In the genomic region with DNA sequence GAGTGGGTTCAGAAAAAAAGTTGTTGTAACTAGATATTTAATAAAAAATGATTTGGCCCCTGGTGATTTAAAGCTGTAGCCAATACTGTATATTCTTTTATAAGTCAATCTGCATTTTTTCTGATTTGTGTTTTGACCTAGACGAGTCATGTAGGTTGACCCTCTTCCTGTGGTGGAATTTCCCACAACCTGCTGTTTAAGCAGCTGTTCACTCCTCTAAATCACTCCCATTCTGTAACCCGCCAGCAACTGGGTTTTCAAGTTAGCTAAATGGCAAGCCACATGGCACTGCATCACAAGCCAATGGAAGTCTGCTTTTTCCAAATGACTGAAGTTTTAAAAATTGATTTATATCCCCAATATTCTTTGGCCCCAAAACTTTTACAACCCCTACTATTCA, we compare ENCODE assay signal across 21 cellular contexts.
"Had no signal": no experiment of that assay in that cellular context is flagged by ENCODE, and none has a peak within 500 bp of the region (broad histone marks: within the 10 kb centered on the region; RNA-seq: fewer than 3 reads in every experiment).

No MANE protein-coding gene starts in this region.

- H3K4me3 Mint-ChIP-seq: activated CD8-positive, alpha-beta memory T cell treated with anti-CD3 and anti-CD28 coated beads, Interleukin-2, amount 10 ng/mL, durations not matched to agents 7 days and 5 days; activated T-cell treated with anti-CD3 and anti-CD28 coated beads, Interleukin-2, amount 50 U/mL, for 24 hours; immature natural killer cell; nephron; T-helper 2 cell treated with Interferon-gamma antibody and Interleukin-4, amounts not matched to agents 5 μg/mL and 100 μg/mL, for 36 hours; type B pancreatic cell had no signal

- H3K9me3 Mint-ChIP-seq: activated naive CD4-positive, alpha-beta T cell treated with anti-CD3 and anti-CD28 coated beads, Interleukin-2, amount 50 U/mL, for 72 hours; activated T-cell treated with anti-CD3 and anti-CD28 coated beads, Interleukin-2, amount 50 U/mL, for 24 hours; immature natural killer cell; T-helper 2 cell treated with Interferon-gamma antibody and Interleukin-4, amounts not matched to agents 5 μg/mL and 100 μg/mL, for 36 hours had no signal

- H3K27ac ChIP-seq: breast epithelium, dorsolateral prefrontal cortex, right lobe of liver had no signal

- H3K9me3 ChIP-seq: breast epithelium, right lobe of liver had no signal

- H3K27ac Mint-ChIP-seq: activated CD8-positive, alpha-beta memory T cell treated with anti-CD3 and anti-CD28 coated beads, Interleukin-2, amount 10 ng/mL, durations not matched to agents 7 days and 5 days; activated naive CD4-positive, alpha-beta T cell treated with anti-CD3 and anti-CD28 coated beads, Interleukin-2, amount 50 U/mL, for 72 hours; activated T-cell treated with anti-CD3 and anti-CD28 coated beads, Interleukin-2, amount 50 U/mL, for 24 hours; immature natural killer cell; progenitor cell of endocrine pancreas; T-helper 2 cell treated with Interferon-gamma antibody and Interleukin-4, amounts not matched to agents 5 μg/mL and 100 μg/mL, for 36 hours; type B pancreatic cell had no signal

- H3K27me3 Mint-ChIP-seq: type B pancreatic cell had no signal

- H3K4me3 ChIP-seq: breast epithelium, dorsolateral prefrontal cortex, right lobe of liver had no signal

- H3K4me1 Mint-ChIP-seq: activated CD8-positive, alpha-beta memory T cell treated with anti-CD3 and anti-CD28 coated beads, Interleukin-2, amount 10 ng/mL, durations not matched to agents 7 days and 5 days; immature natural killer cell had no signal

- H3K27me3 ChIP-seq: breast epithelium, right lobe of liver had no signal

- H3K36me3 Mint-ChIP-seq: activated CD8-positive, alpha-beta memory T cell treated with anti-CD3 and anti-CD28 coated beads, Interleukin-2, amount 10 ng/mL, durations not matched to agents 7 days and 5 days; activated naive CD4-positive, alpha-beta T cell treated with anti-CD3 and anti-CD28 coated beads, Interleukin-2, amount 50 U/mL, for 72 hours; immature natural killer cell; type B pancreatic cell had no signal

- ATAC-seq: activated CD4-positive, CD25-positive, alpha-beta regulatory T cell treated with anti-CD3 and anti-CD28 coated beads, Interleukin-2, amount 50 U/mL, for 24 hours; activated CD8-positive, alpha-beta memory T cell treated with anti-CD3 and anti-CD28 coated beads, Interleukin-2, amount 10 ng/mL, durations not matched to agents 7 days and 5 days; activated naive CD4-positive, alpha-beta T cell treated with anti-CD3 and anti-CD28 coated beads, Interleukin-2, amount 50 U/mL, for 72 hours; esophagus mucosa; left colon; right lobe of liver had no signal

- DNase-seq: activated CD4-positive, alpha-beta T cell treated with anti-CD3 and anti-CD28 coated beads, Interleukin-2, amount 50 U/mL, for 48 hours; activated CD8-positive, alpha-beta memory T cell treated with anti-CD3 and anti-CD28 coated beads, Interleukin-2, amount 10 ng/mL, durations not matched to agents 7 days and 5 days; activated effector memory CD4-positive, alpha-beta T cell treated with Interleukin-2 at 50 U/mL for 16 hours; activated T-cell treated with anti-CD3 and anti-CD28 coated beads, Interleukin-2, amount 50 U/mL, for 24 hours; amygdala; dorsolateral prefrontal cortex; immature natural killer cell; left colon; mammary epithelial cell; occipital lobe; right lobe of liver; stimulated activated CD4-positive, alpha-beta T cell treated with anti-CD3 and anti-CD28 coated beads, Interleukin-2, amount 100 ng/mL, for 48 hours; stimulated activated naive CD4-positive, alpha-beta T cell treated with Interleukin-2 at 50 U/mL for 16 hours had no signal

- H3K4me1 ChIP-seq: breast epithelium, right lobe of liver had no signal

- H3K36me3 ChIP-seq: breast epithelium, right lobe of liver had no signal
